9 cellular contexts compared by ENCODE assay signal in genomic region chr19:41753936-41754529, GRCh38. TPM values are rescaled to one million over a fixed set of nuclear protein-coding genes. Genes with fewer than 3 reads are reported as not detected.
A peak's percentile ranks its signal among the peaks of the same experiment; 100 is the strongest.
DNase-seq lines count a peak whose midpoint lies in the region; ATAC-seq and TF ChIP-seq lines count a peak whose summit lies in the region.
"Had no signal": no experiment of that assay in that cellular context is flagged by ENCODE, and none has a peak within 500 bp of the region (broad histone marks: within the 10 kb centered on the region; RNA-seq: fewer than 3 reads in every experiment).

No MANE protein-coding gene starts in this region.

- no peaks in the 10 kb centered on the region for H3K9me3 ChIP-seq in colonic mucosa

- no peak overlapping the region for H3K27ac ChIP-seq in colonic mucosa

- intact Hi-C loops in colonic mucosa (cut with DNase I) = loop anchor here (10.0 kb wide), 1 partner anchor 109 kb away; no protein-coding TSS in a partner anchor

- no peaks in the 10 kb centered on the region for H3K9me3 Mint-ChIP-seq in stimulated activated memory B cell treated with anti-CD40 and anti-IgM and Interleukin-4, amounts not matched to agents 10 μg/mL and 1 μg/mL and 100 μg/mL, for 72 hours

- H3K9ac ChIP-seq in colonic mucosa (ENCODE audit: low read depth in 2 of 2, low read length in 2 of 2) = no peak overlapping the region

- no peak overlapping the region for H3K4me3 ChIP-seq in colonic mucosa

- H3K36me3 ChIP-seq in colonic mucosa = no peaks in the 10 kb centered on the region

- peaks cover 41% of the 10 kb centered on the region for H3K27me3 Mint-ChIP-seq in stimulated activated memory B cell treated with anti-CD40 and anti-IgM and Interleukin-4, amounts not matched to agents 10 μg/mL and 1 μg/mL and 100 μg/mL, for 72 hours

- H3K36me3 Mint-ChIP-seq in stimulated activated memory B cell treated with anti-CD40 and anti-IgM and Interleukin-4, amounts not matched to agents 10 μg/mL and 1 μg/mL and 100 μg/mL, for 72 hours = no peaks in the 10 kb centered on the region

- peak; percentile 79 for ATAC-seq in stimulated activated memory B cell treated with anti-CD40 and anti-IgM and Interleukin-4, amounts not matched to agents 10 μg/mL and 1 μg/mL and 100 μg/mL, for 72 hours
- ATAC-seq in HG02852 (IDR thresholded peaks at IDR 0.05; ENCODE audit: unreplicated experiment) = no peak

- H3K27ac Mint-ChIP-seq in stimulated activated memory B cell treated with anti-CD40 and anti-IgM and Interleukin-4, amounts not matched to agents 10 μg/mL and 1 μg/mL and 100 μg/mL, for 72 hours = no peak overlapping the region

- peaks cover 7% of the 10 kb centered on the region for H3K4me1 Mint-ChIP-seq in stimulated activated memory B cell treated with anti-CD40 and anti-IgM and Interleukin-4, amounts not matched to agents 10 μg/mL and 1 μg/mL and 100 μg/mL, for 72 hours

- H3K4me3 Mint-ChIP-seq in stimulated activated memory B cell treated with anti-CD40 and anti-IgM and Interleukin-4, amounts not matched to agents 10 μg/mL and 1 μg/mL and 100 μg/mL, for 72 hours = no peak overlapping the region

- peak; percentile 46 to 55 for DNase-seq in NCI-H187 (lab: John Stamatoyannopoulos, UW)
- no peak for DNase-seq in NCI-H187 treated with DMSO at 0.1 percent for 48 hours (lab: John Stamatoyannopoulos, UW)
- peak; percentile 20 for DNase-seq in NCI-H1694 treated with DMSO at 0.1 percent for 48 hours (lab: John Stamatoyannopoulos, UW)
- peak; percentile 59 to 72 for DNase-seq in activated CD4-positive, alpha-beta T cell treated with anti-CD3 and anti-CD28 coated beads for 24 hours (ENCODE audit: low read depth in 2 of 2)
- DNase-seq in colonic mucosa = peak; percentile 86
- peak; percentile 16 for DNase-seq in midbrain (lab: John Stamatoyannopoulos, UW)

- peaks cover 10% of the 10 kb centered on the region for H3K4me1 ChIP-seq in colonic mucosa

- peak; percentile 60 for TF ChIP-seq CTCF in colonic mucosa (IDR thresholded peaks at IDR 0.05)

- H3K27me3 ChIP-seq in colonic mucosa = no peaks in the 10 kb centered on the region

RNA-seq across cellular contexts. Expression of gene CEACAM6, which starts 1.3 kb away (rescaled TPM):
- total RNA-seq in colonic mucosa = 100 to 1,000 TPM; 260 to 655 TPM
- total RNA-seq: glomerular endothelial cell had no signal

RNA-seq across cellular contexts. Expression of gene CEACAM3, which starts 42.4 kb away (rescaled TPM):
- total RNA-seq in colonic mucosa = 1 to 10 TPM; 1.1 to 2.8 TPM
- total RNA-seq: glomerular endothelial cell had no signal

RNA-seq across cellular contexts. Expression of gene CEACAM5, which starts 45.6 kb away (rescaled TPM):
- total RNA-seq in colonic mucosa = 1,000 to 10,000 TPM; 2,196 to 2,217 TPM
- total RNA-seq: glomerular endothelial cell had no signal
